8 cellular contexts compared by ENCODE assay signal in the genomic region with DNA sequence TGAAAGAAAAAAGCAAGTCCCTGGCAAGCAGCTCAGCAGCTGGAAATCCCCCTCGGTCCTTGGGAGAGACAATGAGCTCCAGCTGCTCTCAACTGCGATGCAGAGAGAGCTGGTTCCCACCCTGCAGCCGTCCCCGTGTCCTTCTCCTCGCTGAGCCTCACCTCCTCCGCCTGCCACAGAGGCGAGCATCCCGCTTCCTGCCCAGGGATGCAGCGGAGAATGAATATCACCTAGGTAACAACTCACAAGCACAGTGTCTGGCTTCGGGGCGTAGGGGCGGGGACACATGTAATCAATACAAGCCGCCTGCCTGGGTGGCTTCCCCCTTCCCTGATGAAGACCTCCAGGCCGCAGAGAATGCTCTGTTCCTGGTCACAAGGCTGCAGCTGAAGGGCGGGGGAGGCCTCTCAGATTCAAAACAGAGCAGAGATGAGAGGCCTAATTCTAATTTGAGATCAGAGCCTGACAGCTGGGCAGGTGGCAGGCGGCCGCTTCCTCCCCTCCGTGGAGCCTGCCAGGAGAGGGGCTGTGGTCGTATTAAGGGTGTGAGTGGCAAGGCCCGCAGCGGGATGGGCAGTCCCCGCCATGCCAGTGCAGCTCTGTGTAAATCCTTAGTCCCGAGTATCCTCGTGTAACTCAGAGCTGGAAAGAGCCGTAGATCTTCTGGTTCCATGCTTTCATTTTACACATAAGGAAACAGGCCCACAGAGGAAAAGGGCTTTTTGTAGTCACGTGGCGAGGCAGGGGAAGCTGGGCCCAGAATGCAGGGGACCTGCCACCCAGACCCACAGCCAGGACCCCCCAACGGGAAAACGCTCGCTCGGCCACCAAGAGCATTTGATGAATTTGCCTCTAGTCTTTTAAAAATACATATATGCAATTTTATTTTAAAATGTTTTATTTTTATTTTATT. TPM values are rescaled to one million over a fixed set of nuclear protein-coding genes. Genes with fewer than 3 reads are reported as not detected.
DNase-seq lines count a peak whose midpoint lies in the region; ATAC-seq and TF ChIP-seq lines count a peak whose summit lies in the region.

No MANE protein-coding gene starts in this region.

- no peaks in the 10 kb centered on the region for H3K9me3 Mint-ChIP-seq in activated CD4-positive, alpha-beta T cell treated with anti-CD3 and anti-CD28 coated beads for 36 hours (ENCODE audit: low read depth)

- peak overlapping the region in 3 of 8 donors; percentile 6 to 49 (median 10) for H3K4me3 ChIP-seq in spleen

- peaks cover 2 to 54% (median 27%) of the 10 kb centered on the region in 6 donors for H3K4me1 ChIP-seq in spleen

- H3K36me3 Mint-ChIP-seq in activated CD4-positive, alpha-beta T cell treated with anti-CD3 and anti-CD28 coated beads for 36 hours (ENCODE audit: low read depth) = no peaks in the 10 kb centered on the region

- intact Hi-C loops in activated CD4-positive, alpha-beta T cell treated with anti-CD3 and anti-CD28 coated beads for 36 hours (cut with DNase I, micrococcal nuclease) = no loop called here
- intact Hi-C loops in spleen (cut with DNase I; ENCODE audit: low total_unique reads) = no loop called here

- peak overlapping the region; percentile 73 for H3K27ac Mint-ChIP-seq in activated CD4-positive, alpha-beta T cell treated with anti-CD3 and anti-CD28 coated beads for 36 hours

- H3K36me3 ChIP-seq in spleen = no peaks in the 10 kb centered on the region

- no peak for TF ChIP-seq POLR2A in spleen (IDR thresholded peaks at IDR 0.05)

- 30 to 38% (median 33%) methylated on average over 30 to 31 of the region's 31 CpGs for WGBS in spleen, 5 donors

- peak overlapping the region; percentile 36 for H3K4me3 Mint-ChIP-seq in activated CD4-positive, alpha-beta T cell treated with anti-CD3 and anti-CD28 coated beads for 36 hours

- peak; percentile 4 for ATAC-seq in activated CD4-positive, alpha-beta T cell treated with anti-CD3 and anti-CD28 coated beads for 36 hours
- peak; percentile 34 for ATAC-seq in HG03097 (IDR thresholded peaks at IDR 0.05; ENCODE audit: low FRiP score, unreplicated experiment)
- ATAC-seq in GM18511 (IDR thresholded peaks at IDR 0.05; ENCODE audit: unreplicated experiment) = no peak

- TF ChIP-seq CTCF in spleen (IDR thresholded peaks at IDR 0.05 in 8 of 11, conservative IDR thresholded peaks at IDR 0.05 in 3 of 11) = no peak

- DNase-seq in activated CD4-positive, alpha-beta T cell treated with anti-CD3 and anti-CD28 coated beads for 36 hours = peak; percentile 41
- no peak for DNase-seq in activated CD4-positive, alpha-beta T cell treated with anti-CD3 and anti-CD28 coated beads for 48 hours
- DNase-seq in NCI-H774 (lab: John Stamatoyannopoulos, UW) (peak; percentile 54), germinal center (ENCODE audit: low spot score) (peak; percentile 49), spleen (no peak)
- no peak for DNase-seq in stimulated activated CD4-positive, alpha-beta T cell treated with anti-CD3 and anti-CD28 coated beads, Interleukin-4, amount 100 ng/mL, for 24 hours

- H3K9me3 ChIP-seq in spleen = no peaks in the 10 kb centered on the region

- CTCF ChIA-PET in activated CD4-positive, alpha-beta T cell treated with anti-CD3 and anti-CD28 coated beads for 36 hours (lab: Charles Lee) = interaction anchor here (0.5 to 3.7 kb wide), 11 partner anchors 8 to 1740 kb away, joined by 3 to 30 read pairs (median 4); no protein-coding TSS in a partner anchor

- no peaks in the 10 kb centered on the region for H3K27me3 ChIP-seq in spleen (replicated peaks in 1 of 7)

- H3K4me1 Mint-ChIP-seq in activated CD4-positive, alpha-beta T cell treated with anti-CD3 and anti-CD28 coated beads for 36 hours = peaks cover 34% of the 10 kb centered on the region

- no peaks in the 10 kb centered on the region for H3K27me3 Mint-ChIP-seq in activated CD4-positive, alpha-beta T cell treated with anti-CD3 and anti-CD28 coated beads for 36 hours

- POLR2A ChIA-PET in activated CD4-positive, alpha-beta T cell treated with anti-CD3 and anti-CD28 coated beads for 36 hours (lab: Charles Lee) = interaction anchor here (0.6 kb wide), 2 partner anchors 29 to 44 kb away, joined by 3 to 6 read pairs; no protein-coding TSS in a partner anchor

- peak overlapping the region; percentile 53 to 86 (median 64) for H3K27ac ChIP-seq in spleen

RNA-seq across cellular contexts. Expression of gene ZDHHC19, which starts 24.3 kb away (rescaled TPM):
- total RNA-seq in activated CD4-positive, alpha-beta T cell treated with anti-CD3 and anti-CD28 coated beads for 36 hours = not detected
- 10 to 100 TPM in 3 of 7 donors, 1 to 10 TPM in 3, under 1 TPM in 1; 0.79 to 44.6 (median 7.9) TPM for total RNA-seq in spleen
- polyA plus RNA-seq in spleen = 10 to 100 TPM in 1 of 3 donors, 1 to 10 TPM in 2; 3.2 to 15.4 (median 6.2) TPM

RNA-seq across cellular contexts. Expression of gene SLC51A, which starts 29.4 kb away (rescaled TPM):
- total RNA-seq in activated CD4-positive, alpha-beta T cell treated with anti-CD3 and anti-CD28 coated beads for 36 hours = not detected
- 10 to 100 TPM in 1 of 7 donors, 1 to 10 TPM in 6; 2.0 to 14.6 (median 4.1) TPM for total RNA-seq in spleen
- 1 to 10 TPM in 1 of 3 donors, under 1 TPM in 2; 0.30 to 1.1 (median 0.54) TPM for polyA plus RNA-seq in spleen

Comparison
In these comparisons a context has a peak if more than half of its experiments do, and no peak if none do; other contexts are left out.
1. DNase-seq: peak in activated CD4-positive, alpha-beta T cell treated with anti-CD3 and anti-CD28 coated beads for 36 hours (single experiment), NCI-H774 (single experiment) and germinal center (single experiment); none in activated CD4-positive, alpha-beta T cell treated with anti-CD3 and anti-CD28 coated beads for 48 hours (single experiment), spleen (single experiment) and stimulated activated CD4-positive, alpha-beta T cell treated with anti-CD3 and anti-CD28 coated beads, Interleukin-4, amount 100 ng/mL, for 24 hours (single experiment).